ENCODE assay signal across 9 cellular contexts in the genomic region with DNA sequence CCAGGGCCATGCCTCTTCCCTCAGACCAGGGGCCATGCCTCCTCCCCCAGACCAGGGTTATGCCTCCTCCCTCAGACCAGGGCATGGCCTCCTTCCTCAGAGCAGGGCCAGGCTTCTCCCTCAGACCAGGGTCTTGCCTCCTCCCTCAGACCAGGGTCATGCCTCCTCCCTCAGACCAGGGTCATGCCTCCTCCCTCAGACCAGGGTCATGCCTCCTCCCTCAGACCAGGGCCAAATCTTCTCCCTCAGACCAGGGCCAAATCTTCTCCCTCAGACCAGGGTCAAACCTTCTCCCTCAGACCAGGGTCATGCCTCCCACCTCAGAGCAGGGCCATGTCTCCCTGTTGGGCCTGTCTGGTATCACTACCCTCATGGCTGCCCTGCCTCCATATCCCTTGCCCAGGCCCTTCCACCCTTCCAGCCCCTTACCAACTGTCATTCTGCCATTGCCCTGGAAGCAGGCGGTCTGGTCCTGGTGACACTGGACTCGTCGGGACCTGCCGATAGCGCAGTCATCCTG. TPM values are rescaled to one million over a fixed set of nuclear protein-coding genes. Genes with fewer than 3 reads are reported as not detected.
DNase-seq lines count a peak whose midpoint lies in the region; ATAC-seq, FAIRE-seq and TF ChIP-seq lines count a peak whose summit lies in the region.
"Had no signal": no experiment of that assay in that cellular context is flagged by ENCODE, and none has a peak within 500 bp of the region (broad histone marks: within the 10 kb centered on the region; RNA-seq: fewer than 3 reads in every experiment).

No MANE protein-coding gene starts in this region.

- no peak for FAIRE-seq in K562 (lab: Jason Lieb, UNC)

- CTCF ChIA-PET in K562 (lab: Yijun Ruan, JAX; ENCODE audit: low intra/inter-chr PET ratio), result no interaction called here

- no peaks in the 10 kb centered on the region for H3K79me2 ChIP-seq in K562 (ENCODE audit: control insufficient read depth, insufficient read depth, low read length)

- H3K36me3 Mint-ChIP-seq in activated T-cell treated with anti-CD3 and anti-CD28 coated beads, Interleukin-2, amount 50 U/mL, for 4 hours (ENCODE audit: insufficient read depth), result no peaks in the 10 kb centered on the region

- H3K9me3 ChIP-seq in K562 (replicated peaks; ENCODE audit: control insufficient read depth, insufficient read depth, low read depth, low read length) (no peaks in the 10 kb centered on the region), lung (ENCODE audit: control insufficient read depth in 2 of 2, insufficient read depth in 1 of 2, low read length in 1 of 2) (peaks cover 0 to 1% of the 10 kb centered on the region in 2 donors), tibial artery (no peaks in the 10 kb centered on the region)

- in situ Hi-C loops in K562 (cut with MboI), result no loop called here

- peaks cover 5% of the 10 kb centered on the region for H3K27me3 Mint-ChIP-seq in activated T-cell treated with anti-CD3 and anti-CD28 coated beads, Interleukin-2, amount 50 U/mL, for 4 hours (ENCODE audit: low read depth)

- H3K9me3 Mint-ChIP-seq in activated T-cell treated with anti-CD3 and anti-CD28 coated beads, Interleukin-2, amount 50 U/mL, for 4 hours, result no peaks in the 10 kb centered on the region

- H3K9me1 ChIP-seq in K562 (ENCODE audit: control insufficient read depth, insufficient read depth, low read length), result no peaks in the 10 kb centered on the region

- TF ChIP-seq CTCF in K562 (IDR thresholded peaks at IDR 0.05 in 2 of 3, conservative IDR thresholded peaks at IDR 0.05 in 1 of 3; ENCODE audit: insufficient read depth in 2 of 3, low read depth in 1 of 3, low read length in 3 of 3), result no peak
- no peak for TF ChIP-seq CTCF in lung (IDR thresholded peaks at IDR 0.05; ENCODE audit: control extremely low read depth, extremely low read depth)
- TF ChIP-seq CTCF in tibial artery (IDR thresholded peaks at IDR 0.05), result no peak

- H4K20me1 ChIP-seq in K562 (replicated peaks; ENCODE audit: control insufficient read depth, insufficient read depth, low read length), result no peaks in the 10 kb centered on the region; the same call in 1 of the 2 replicates

- peak overlapping the region in 1 of 2 experiments; percentile 75; a peak in 2 of 4 replicates for H3K9ac ChIP-seq in K562 (ENCODE audit: insufficient read depth in 1 of 2, low read depth in 2 of 2, low read length in 2 of 2)

- peak overlapping the region; percentile 74 for H3K4me3 Mint-ChIP-seq in activated T-cell treated with anti-CD3 and anti-CD28 coated beads, Interleukin-2, amount 50 U/mL, for 4 hours

- ATAC-seq in activated T-cell treated with anti-CD3 and anti-CD28 coated beads, Interleukin-2, amount 50 U/mL, for 4 hours, result no peak
- ATAC-seq in K562 (no peak), lung (ENCODE audit: insufficient read depth, low FRiP score) (no peak)

- peaks cover 10% of the 10 kb centered on the region for H3K4me1 Mint-ChIP-seq in activated T-cell treated with anti-CD3 and anti-CD28 coated beads, Interleukin-2, amount 50 U/mL, for 4 hours (ENCODE audit: low read depth)

- H3K27me3 ChIP-seq in K562 (ENCODE audit: control insufficient read depth in 2 of 2, insufficient read depth in 2 of 2, low read length in 2 of 2) (peaks cover 6 to 15% of the 10 kb centered on the region in 2 experiments; a peak in 3 of 5 replicates), lung (ENCODE audit: control insufficient read depth, insufficient read depth) (no peaks in the 10 kb centered on the region), tibial artery (peaks cover 0 to 54% of the 10 kb centered on the region in 2 donors)

- peak overlapping the region; percentile 73 for H3K4me2 ChIP-seq in K562 (ENCODE audit: insufficient read depth, low read length)

- peaks cover 0 to 22% of the 10 kb centered on the region in 2 experiments; a peak in 4 of 5 replicates for H3K4me1 ChIP-seq in K562 (replicated peaks in 1 of 2; ENCODE audit: control insufficient read depth in 2 of 2, insufficient read depth in 2 of 2, low read length in 2 of 2)
- H3K4me1 ChIP-seq in lung (ENCODE audit: control insufficient read depth in 2 of 2, insufficient read depth in 2 of 2, low read length in 2 of 2), result peaks cover 0 to 10% of the 10 kb centered on the region in 2 donors
- peaks cover 0 to 13% (median 6%) of the 10 kb centered on the region in 4 donors for H3K4me1 ChIP-seq in tibial artery

- H3K36me3 ChIP-seq in K562 (ENCODE audit: control insufficient read depth, insufficient read depth, low read length) (no peaks in the 10 kb centered on the region), lung (ENCODE audit: control insufficient read depth in 2 of 2, insufficient read depth in 2 of 2, low read length in 2 of 2) (no peaks in the 10 kb centered on the region), tibial artery (no peaks in the 10 kb centered on the region)

- intact Hi-C loops in K562 (cut with micrococcal nuclease), result no loop called here
- intact Hi-C loops in tibial artery (cut with DNase I; ENCODE audit: low total_unique reads), result no loop called here

- TF ChIP-seq EP300 in K562 (IDR thresholded peaks at IDR 0.05; ENCODE audit: low read length), result no peak

- WGBS in K562 (ENCODE audit: insufficient coverage, low coverage, missing lambda C conversion rate), result 77% methylated on average over 5 of the region's 5 CpGs
- WGBS in lung, 2 donors, result 41 to 47% methylated on average over 5 of the region's 5 CpGs

- peak overlapping the region; percentile 85 for H2AFZ ChIP-seq in K562 (ENCODE audit: low read depth, low read length)

- POLR2A ChIA-PET in K562 (lab: Yijun Ruan, JAX), result no interaction called here

- TF ChIP-seq RAD21 in K562 (CRISPR knock-in tag; conservative IDR thresholded peaks at IDR 0.05 in 1 of 2, IDR thresholded peaks at IDR 0.05 in 1 of 2), result no peak

- H3K27ac ChIP-seq in K562 (ENCODE audit: extremely low read depth, low read depth, low read length), result no peak overlapping the region
- no peak overlapping the region for H3K27ac ChIP-seq in lung (ENCODE audit: low read depth in 1 of 2, low read length in 1 of 2)
- no peak overlapping the region for H3K27ac ChIP-seq in tibial artery
- H3K27ac ChIP-seq: SK-N-MC had no signal

- no peak for DNase-seq in activated T-cell treated with anti-CD3 and anti-CD28 coated beads, Interleukin-2, amount 50 U/mL, for 4 hours
- no peak for DNase-seq in activated T-cell treated with anti-CD3 and anti-CD28 coated beads, Interleukin-2, amount 50 U/mL, for 48 hours
- no peak for DNase-seq in K562 (ENCODE audit: extremely low read depth in 1 of 4, low spot score in 3 of 4)
- no peak for DNase-seq in lung (ENCODE audit: low spot score)
- DNase-seq in tibial artery, result no peak
- DNase-seq in NCI-H2029 (lab: John Stamatoyannopoulos, UW), result no peak
- no peak for DNase-seq in kidney tubule cell (ENCODE audit: low spot score)
- DNase-seq in effector CD4-positive, alpha-beta T cell, result no peak

- H3K4me3 ChIP-seq in K562 (peak overlapping the region; percentile 22; the same call in 1 of the 2 replicates), lung (peak overlapping the region; percentile 47), tibial artery (peak overlapping the region; percentile 38 to 46)

- no peak for TF ChIP-seq POLR2A in K562 (conservative IDR thresholded peaks at IDR 0.05)

- BruUV-seq in K562 (replicated peaks; lab: Mats Ljungman, UMichigan), result no TSS peak

RNA-seq across cellular contexts. Expression of a gene that starts 4.2 kb away (rescaled TPM):
- total RNA-seq in activated T-cell treated with anti-CD3 and anti-CD28 coated beads, Interleukin-2, amount 50 U/mL, for 4 hours, result under 1 TPM in 2 of 3 donors, not detected in 1; 0.53 to 0.87 TPM
- 0.42 and 1.1 TPM in 2 replicates for total RNA-seq in K562 (2011; cell fraction: chromatin; rRNA removed; ENCODE audit: low replicate concordance)
- total RNA-seq in K562 (2011; cell fraction: nucleolus; rRNA removed), result 0.26 and 0.50 TPM in 2 replicates
- 0.15 TPM in 1 of 2 replicates, not detected in the other for total RNA-seq in K562 (2011; cell fraction: nucleoplasm; rRNA removed)
- total RNA-seq in K562 (2014; rRNA removed), result 0.20 TPM in 1 of 2 replicates, not detected in the other
- 0.13 TPM in 1 of 2 replicates, not detected in the other for total RNA-seq in K562 (2014; rRNA removed; fragmentation: Illumina TruSeq; extraction: Trizol)
- total RNA-seq in K562 (2015; rRNA removed; fragmentation: Illumina TruSeq; extraction: Trizol), result 0.19 and 0.22 TPM in 2 replicates
- total RNA-seq in K562 (2021), result 0.09 and 0.25 TPM in 2 replicates
- polyA plus RNA-seq in K562 (2011; rRNA removed), result 0.21 and 0.26 TPM in 2 replicates
- 0.16 and 0.39 TPM in 2 replicates for polyA plus RNA-seq in K562 (2011; cell fraction: cytosol; rRNA removed)
- 0.14 and 0.47 TPM in 2 replicates for polyA plus RNA-seq in K562 (2011; cell fraction: nucleus; rRNA removed)
- 0.09 and 0.25 TPM in 2 replicates for polyA plus RNA-seq in K562 (2012)
- 0.06 and 0.24 TPM in 2 replicates for polyA plus RNA-seq in K562 (2014; fragmentation: Illumina TruSeq; extraction: Trizol)
- polyA plus RNA-seq in K562 (2014; fragmentation: Nextera tagmentation; extraction: Ambion mirVana), result under 1 TPM in 1 of 2 experiments, not detected in 1; 0.03 TPM
- 0.11 TPM in 1 of 2 replicates, not detected in the other for polyA plus RNA-seq in K562 (2014; rRNA removed)
- polyA minus RNA-seq in K562 (2011; rRNA and poly(A)+ RNA removed), result 0.21 TPM in 2 replicates
- polyA minus RNA-seq in K562 (2011; cell fraction: cytosol; rRNA and poly(A)+ RNA removed), result not detected in 2 replicates
- 0.22 and 0.54 TPM in 2 replicates for polyA minus RNA-seq in K562 (2011; cell fraction: nucleus; rRNA and poly(A)+ RNA removed)
- 1 to 10 TPM in 1 of 2 donors, under 1 TPM in 1; 0.51 to 8.1 TPM for total RNA-seq in lung
- 1 to 10 TPM; 2.4 to 3.3 TPM for polyA plus RNA-seq in lung

RNA-seq across cellular contexts. Expression of a gene that starts 17.3 kb away (rescaled TPM):
- total RNA-seq in activated T-cell treated with anti-CD3 and anti-CD28 coated beads, Interleukin-2, amount 50 U/mL, for 4 hours, result 100 to 1,000 TPM in 1 of 3 donors, 10 to 100 TPM in 2; 90.6 to 123 (median 94.7) TPM
- total RNA-seq in K562 (2011; cell fraction: chromatin; rRNA removed; ENCODE audit: low replicate concordance), result 29.9 and 77.4 TPM in 2 replicates
- total RNA-seq in K562 (2011; cell fraction: nucleolus; rRNA removed), result 79.4 and 80.4 TPM in 2 replicates
- total RNA-seq in K562 (2011; cell fraction: nucleoplasm; rRNA removed), result 61.0 and 61.7 TPM in 2 replicates
- total RNA-seq in K562 (2014; rRNA removed), result 31.8 and 32.1 TPM in 2 replicates
- total RNA-seq in K562 (2014; rRNA removed; fragmentation: Illumina TruSeq; extraction: Trizol), result 9.2 and 10.7 TPM in 2 replicates
- total RNA-seq in K562 (2015; rRNA removed; fragmentation: Illumina TruSeq; extraction: Trizol), result 18.6 and 19.5 TPM in 2 replicates
- total RNA-seq in K562 (2021), result 26.6 and 28.6 TPM in 2 replicates
- polyA plus RNA-seq in K562 (2011; rRNA removed), result 29.4 and 33.9 TPM in 2 replicates
- polyA plus RNA-seq in K562 (2011; cell fraction: cytosol; rRNA removed), result 40.2 and 61.3 TPM in 2 replicates
- polyA plus RNA-seq in K562 (2011; cell fraction: nucleus; rRNA removed), result 111 and 177 TPM in 2 replicates
- 16.4 and 18.7 TPM in 2 replicates for polyA plus RNA-seq in K562 (2012)
- polyA plus RNA-seq in K562 (2014; fragmentation: Illumina TruSeq; extraction: Trizol), result 22.6 and 25.9 TPM in 2 replicates
- 1 to 10 TPM in 1 of 2 experiments, under 1 TPM in 1; 0.53 to 2.0 TPM for polyA plus RNA-seq in K562 (2014; fragmentation: Nextera tagmentation; extraction: Ambion mirVana)
- 37.6 and 37.7 TPM in 2 replicates for polyA plus RNA-seq in K562 (2014; rRNA removed)
- 18.4 and 22.7 TPM in 2 replicates for polyA minus RNA-seq in K562 (2011; rRNA and poly(A)+ RNA removed)
- polyA minus RNA-seq in K562 (2011; cell fraction: cytosol; rRNA and poly(A)+ RNA removed), result 16.1 and 22.7 TPM in 2 replicates
- polyA minus RNA-seq in K562 (2011; cell fraction: nucleus; rRNA and poly(A)+ RNA removed), result 26.3 and 27.8 TPM in 2 replicates
- total RNA-seq in lung, result 10 to 100 TPM in 1 of 2 donors, 1 to 10 TPM in 1; 2.4 to 13.5 TPM
- 10 to 100 TPM; 11.9 to 31.7 TPM for polyA plus RNA-seq in lung

RNA-seq across cellular contexts. Expression of a gene that starts 29.0 kb away (rescaled TPM):
- total RNA-seq in activated T-cell treated with anti-CD3 and anti-CD28 coated beads, Interleukin-2, amount 50 U/mL, for 4 hours, result 1 to 10 TPM; 2.7 to 3.2 (median 3.0) TPM
- total RNA-seq in K562 (2011; cell fraction: chromatin; rRNA removed; ENCODE audit: low replicate concordance), result 18.2 and 43.1 TPM in 2 replicates
- 15.0 and 16.3 TPM in 2 replicates for total RNA-seq in K562 (2011; cell fraction: nucleolus; rRNA removed)
- total RNA-seq in K562 (2011; cell fraction: nucleoplasm; rRNA removed), result 19.9 and 37.9 TPM in 2 replicates
- total RNA-seq in K562 (2014; rRNA removed), result 7.9 TPM in 2 replicates
- 19.5 and 21.3 TPM in 2 replicates for total RNA-seq in K562 (2014; rRNA removed; fragmentation: Illumina TruSeq; extraction: Trizol)
- total RNA-seq in K562 (2015; rRNA removed; fragmentation: Illumina TruSeq; extraction: Trizol), result 11.3 and 14.0 TPM in 2 replicates
- 10.3 and 10.7 TPM in 2 replicates for total RNA-seq in K562 (2021)
- 7.3 and 9.8 TPM in 2 replicates for polyA plus RNA-seq in K562 (2011; rRNA removed)
- 0.78 and 2.6 TPM in 2 replicates for polyA plus RNA-seq in K562 (2011; cell fraction: cytosol; rRNA removed)
- 7.9 and 12.9 TPM in 2 replicates for polyA plus RNA-seq in K562 (2011; cell fraction: nucleus; rRNA removed)
- 5.7 and 5.8 TPM in 2 replicates for polyA plus RNA-seq in K562 (2012)
- polyA plus RNA-seq in K562 (2014; fragmentation: Illumina TruSeq; extraction: Trizol), result 6.2 and 7.0 TPM in 2 replicates
- 10 to 100 TPM in 1 of 2 experiments, 1 to 10 TPM in 1; 6.0 to 11.1 TPM for polyA plus RNA-seq in K562 (2014; fragmentation: Nextera tagmentation; extraction: Ambion mirVana)
- polyA plus RNA-seq in K562 (2014; rRNA removed), result 7.2 and 9.4 TPM in 2 replicates
- 21.0 and 25.4 TPM in 2 replicates for polyA minus RNA-seq in K562 (2011; rRNA and poly(A)+ RNA removed)
- polyA minus RNA-seq in K562 (2011; cell fraction: cytosol; rRNA and poly(A)+ RNA removed), result 4.3 and 6.1 TPM in 2 replicates
- polyA minus RNA-seq in K562 (2011; cell fraction: nucleus; rRNA and poly(A)+ RNA removed), result 12.8 and 28.8 TPM in 2 replicates
- 10 to 100 TPM in 1 of 2 donors, 1 to 10 TPM in 1; 6.1 to 34.2 TPM for total RNA-seq in lung
- 1 to 10 TPM; 1.6 to 2.5 TPM for polyA plus RNA-seq in lung

RNA-seq across cellular contexts. Expression of a gene that starts 43.3 kb away (rescaled TPM):
- 100 to 1,000 TPM; 102 to 114 (median 109) TPM for total RNA-seq in activated T-cell treated with anti-CD3 and anti-CD28 coated beads, Interleukin-2, amount 50 U/mL, for 4 hours
- 85.7 and 122 TPM in 2 replicates for total RNA-seq in K562 (2011; cell fraction: chromatin; rRNA removed; ENCODE audit: low replicate concordance)
- total RNA-seq in K562 (2011; cell fraction: nucleolus; rRNA removed), result 58.7 and 72.8 TPM in 2 replicates
- 73.1 and 75.7 TPM in 2 replicates for total RNA-seq in K562 (2011; cell fraction: nucleoplasm; rRNA removed)
- total RNA-seq in K562 (2014; rRNA removed), result 38.6 and 40.2 TPM in 2 replicates
- 17.2 and 21.8 TPM in 2 replicates for total RNA-seq in K562 (2014; rRNA removed; fragmentation: Illumina TruSeq; extraction: Trizol)
- total RNA-seq in K562 (2015; rRNA removed; fragmentation: Illumina TruSeq; extraction: Trizol), result 39.6 and 40.4 TPM in 2 replicates
- total RNA-seq in K562 (2021), result 79.7 and 86.1 TPM in 2 replicates
- 17.7 and 53.5 TPM in 2 replicates for polyA plus RNA-seq in K562 (2011; rRNA removed)
- polyA plus RNA-seq in K562 (2011; cell fraction: cytosol; rRNA removed), result 27.4 and 31.8 TPM in 2 replicates
- 122 and 124 TPM in 2 replicates for polyA plus RNA-seq in K562 (2011; cell fraction: nucleus; rRNA removed)
- polyA plus RNA-seq in K562 (2012), result 34.7 and 52.6 TPM in 2 replicates
- 53.6 and 61.0 TPM in 2 replicates for polyA plus RNA-seq in K562 (2014; fragmentation: Illumina TruSeq; extraction: Trizol)
- 1 to 10 TPM; 1.7 to 3.9 TPM for polyA plus RNA-seq in K562 (2014; fragmentation: Nextera tagmentation; extraction: Ambion mirVana)
- 46.1 and 49.1 TPM in 2 replicates for polyA plus RNA-seq in K562 (2014; rRNA removed)
- 14.1 and 14.6 TPM in 2 replicates for polyA minus RNA-seq in K562 (2011; rRNA and poly(A)+ RNA removed)
- 23.5 and 24.0 TPM in 2 replicates for polyA minus RNA-seq in K562 (2011; cell fraction: cytosol; rRNA and poly(A)+ RNA removed)
- 18.7 and 33.0 TPM in 2 replicates for polyA minus RNA-seq in K562 (2011; cell fraction: nucleus; rRNA and poly(A)+ RNA removed)
- 10 to 100 TPM; 23.5 to 55.9 TPM for total RNA-seq in lung
- polyA plus RNA-seq in lung, result 10 to 100 TPM; 29.0 to 30.2 TPM
